16 cellular contexts compared by ENCODE assay signal in the genomic region with DNA sequence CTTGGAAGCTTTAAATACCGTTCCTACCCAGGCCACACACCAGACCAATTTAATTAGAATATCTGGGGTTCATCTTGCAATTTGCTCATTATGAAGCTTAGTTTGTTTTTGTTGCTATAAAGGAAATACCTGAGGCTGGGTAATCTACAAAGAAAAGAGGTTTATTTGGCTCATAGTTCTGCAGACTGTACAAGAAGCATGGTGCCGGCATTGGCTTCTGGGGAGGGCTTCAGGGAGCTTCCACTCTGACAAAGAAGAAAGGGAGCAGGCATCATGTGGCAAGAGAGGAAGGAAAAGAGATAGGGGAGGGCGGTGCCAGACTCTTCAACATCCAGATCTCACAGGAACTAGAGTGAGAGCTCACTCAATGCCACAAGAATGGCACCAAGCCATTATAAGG.
"Had no signal": no experiment of that assay in that cellular context is flagged by ENCODE, and none has a peak within 500 bp of the region (broad histone marks: within the 10 kb centered on the region; RNA-seq: fewer than 3 reads in every experiment).

No MANE protein-coding gene starts in this region.

- FAIRE-seq: urothelium cell line had no signal

- ATAC-seq: left colon; naive thymus-derived CD4-positive, alpha-beta T cell; psoas muscle; right lobe of liver; stimulated activated effector memory CD8-positive, alpha-beta T cell treated with anti-CD3 and anti-CD28 coated beads, Interleukin-12 subunit alpha, Interleukin-12 subunit beta, amount 100 ng/mL, for 72 hours; stimulated activated naive CD8-positive, alpha-beta T cell treated with anti-CD3 and anti-CD28 coated beads, Interleukin-15, Interleukin-2, amounts not matched to agents 100 U/mL and 50 U/mL, for 24 hours had no signal

- DNase-seq: effector CD8-positive, alpha-beta T cell; foreskin melanocyte; head of caudate nucleus; left colon; mesendoderm; naive thymus-derived CD4-positive, alpha-beta T cell; nephron progenitor cell; psoas muscle; retina; right lobe of liver; stimulated activated CD4-positive, alpha-beta T cell treated with anti-CD3 and anti-CD28 coated beads, Interleukin-4, amount 100 ng/mL, for 1 hour; stimulated activated CD8-positive, alpha-beta memory T cell treated with anti-CD3 and anti-CD28 coated beads, Interleukin-4, amount 100 ng/mL, for 48 hours; stimulated activated naive CD8-positive, alpha-beta T cell treated with anti-CD3 and anti-CD28 coated beads, Interleukin-15, Interleukin-2, amounts not matched to agents 100 U/mL and 50 U/mL, for 24 hours; thyroid gland had no signal
